Comparison of ENCODE assay signal across 8 cellular contexts in genomic region chr9:23721466-23721865, GRCh38.
"Had no signal": no experiment of that assay in that cellular context is flagged by ENCODE, and none has a peak within 500 bp of the region (broad histone marks: within the 10 kb centered on the region; RNA-seq: fewer than 3 reads in every experiment).

No MANE protein-coding gene starts in this region.

- H3K36me3 Mint-ChIP-seq: IgD-negative memory B cell had no signal

- H3K9ac ChIP-seq: KMS-11 had no signal

- H3K4me3 ChIP-seq: K562 had no signal

- H3K27me3 Mint-ChIP-seq: IgD-negative memory B cell had no signal

- ATAC-seq: HepG2, K562 had no signal

- H3K27ac Mint-ChIP-seq: IgD-negative memory B cell had no signal

- H3K27ac ChIP-seq: HL-60, KMS-11 had no signal

- H3K4me3 Mint-ChIP-seq: IgD-negative memory B cell had no signal

- H3K4me1 Mint-ChIP-seq: IgD-negative memory B cell had no signal

- H3K4me2 ChIP-seq: KMS-11 had no signal

- DNase-seq: IMR-90, KBM-7, KG1 had no signal
